ENCODE assay signal across 8 cellular contexts in genomic region chr1:31715873-31716220, GRCh38. TPM values are rescaled to one million over a fixed set of nuclear protein-coding genes. Genes with fewer than 3 reads are reported as not detected.
DNase-seq lines count a peak whose midpoint lies in the region; FAIRE-seq and TF ChIP-seq lines count a peak whose summit lies in the region.
"Had no signal": no experiment of that assay in that cellular context is flagged by ENCODE, and none has a peak within 500 bp of the region (broad histone marks: within the 10 kb centered on the region; RNA-seq: fewer than 3 reads in every experiment).

No MANE protein-coding gene starts in this region.

- H3K4me1 ChIP-seq in ES-I3 (ENCODE audit: insufficient read depth, low read length) = peaks cover 14% of the 10 kb centered on the region; the same call in 1 of the 2 replicates
- peaks cover 0 to 18% (median 16%) of the 10 kb centered on the region in 4 donors for H3K4me1 ChIP-seq in Peyer's patch
- no peaks in the 10 kb centered on the region for H3K4me1 ChIP-seq in iPS-18a (ENCODE audit: control insufficient read depth, low read depth, low read length)
- no peaks in the 10 kb centered on the region for H3K4me1 ChIP-seq in small intestine (ENCODE audit: control insufficient read depth in 2 of 2, insufficient read depth in 1 of 2, low read depth in 1 of 2, low read length in 1 of 2)

- 2 to 5% (median 4%) methylated on average over 6 to 7 of the region's 7 CpGs for WGBS in small intestine, 3 donors

- H3K9me3 ChIP-seq in ES-I3 (ENCODE audit: control insufficient read depth, insufficient read depth, low read length) = no peaks in the 10 kb centered on the region
- H3K9me3 ChIP-seq in Peyer's patch = no peaks in the 10 kb centered on the region
- no peaks in the 10 kb centered on the region for H3K9me3 ChIP-seq in iPS-18a (ENCODE audit: control insufficient read depth, low read depth, low read length)
- no peaks in the 10 kb centered on the region for H3K9me3 ChIP-seq in small intestine (ENCODE audit: control insufficient read depth, low read depth)

- no peak for TF ChIP-seq POLR2A in Peyer's patch (IDR thresholded peaks at IDR 0.05)

- TF ChIP-seq CTCF in Peyer's patch (IDR thresholded peaks at IDR 0.05) = no peak

- H3K27me3 ChIP-seq in Peyer's patch = no peaks in the 10 kb centered on the region
- H3K27me3 ChIP-seq in iPS-18a (ENCODE audit: control insufficient read depth, insufficient read depth, low read length) = no peaks in the 10 kb centered on the region
- H3K27me3 ChIP-seq in small intestine (ENCODE audit: control insufficient read depth in 2 of 2, insufficient read depth in 2 of 2, low read length in 2 of 2) = peaks cover 0 to 3% of the 10 kb centered on the region in 2 donors

- no peak for FAIRE-seq in small intestine (lab: Jason Lieb, UNC)

- peak overlapping the region; percentile 52; the same call in 1 of the 2 replicates for H3K9ac ChIP-seq in ES-I3 (ENCODE audit: low read depth, low read length)
- no peak overlapping the region for H3K9ac ChIP-seq in iPS-18a (ENCODE audit: low read length)

- no peak for DNase-seq in Peyer's patch
- DNase-seq in small intestine = no peak
- no peak for DNase-seq in NCI-H128 (lab: John Stamatoyannopoulos, UW; ENCODE audit: unreplicated experiment)
- no peak for DNase-seq in activated gamma-delta T cell (lab: John Stamatoyannopoulos, UW)
- DNase-seq in HUDEP-2 (lab: John Stamatoyannopoulos, UW; ENCODE audit: unreplicated experiment in 76 of 76) = no peak

- H3K36me3 ChIP-seq in ES-I3 (ENCODE audit: insufficient read depth, low read length) = no peaks in the 10 kb centered on the region
- no peaks in the 10 kb centered on the region for H3K36me3 ChIP-seq in Peyer's patch
- no peaks in the 10 kb centered on the region for H3K36me3 ChIP-seq in iPS-18a (ENCODE audit: control insufficient read depth, low read depth, low read length)
- H3K36me3 ChIP-seq in small intestine (ENCODE audit: control insufficient read depth in 2 of 2, insufficient read depth in 2 of 2, low read length in 2 of 2) = no peaks in the 10 kb centered on the region

- H3K4me3 ChIP-seq in Peyer's patch (peak overlapping the region; percentile 32 to 56 (median 45)), iPS-18a (ENCODE audit: low read length) (peak overlapping the region; percentile 41), small intestine (ENCODE audit: low read depth in 1 of 2, low read length in 2 of 2) (peak overlapping the region in 1 of 2 donors; percentile 49)

- H3K27ac ChIP-seq in Peyer's patch = peak overlapping the region; percentile 57 to 95 (median 87)
- no peak overlapping the region for H3K27ac ChIP-seq in iPS-18a (ENCODE audit: low read length)
- H3K27ac ChIP-seq in small intestine (ENCODE audit: low read depth in 1 of 2, low read length in 1 of 2) = peak overlapping the region; percentile 88 to 93
- H3K27ac ChIP-seq: HL-60 had no signal

RNA-seq across cellular contexts. Expression of gene COL16A1, which starts 12.0 kb away (rescaled TPM):
- 100 to 1,000 TPM in 1 of 4 donors, 10 to 100 TPM in 3; 18.2 to 201 (median 58.3) TPM for total RNA-seq in Peyer's patch
- polyA plus RNA-seq in small intestine = 10 to 100 TPM; 12.3 to 18.1 (median 15.3) TPM

RNA-seq across cellular contexts. Expression of gene ADGRB2, which starts 48.3 kb away (rescaled TPM):
- 10 to 100 TPM in 3 of 4 donors, 1 to 10 TPM in 1; 3.3 to 39.1 (median 17.2) TPM for total RNA-seq in Peyer's patch
- 10 to 100 TPM in 1 of 3 donors, 1 to 10 TPM in 2; 4.8 to 18.3 (median 4.9) TPM for polyA plus RNA-seq in small intestine
